ENCODE assay signal across 11 cellular contexts in genomic region chr12:132907216-132907615, GRCh38. TPM values are rescaled to one million over a fixed set of nuclear protein-coding genes. Genes with fewer than 3 reads are reported as not detected.
DNase-seq lines count a peak whose midpoint lies in the region; TF ChIP-seq lines count a peak whose summit lies in the region.
"Had no signal": no experiment of that assay in that cellular context is flagged by ENCODE, and none has a peak within 500 bp of the region (broad histone marks: within the 10 kb centered on the region; RNA-seq: fewer than 3 reads in every experiment).

No MANE protein-coding gene starts in this region.

- H3K9me3 Mint-ChIP-seq in CD4-positive, alpha-beta memory T cell, result peaks cover 0 to 18% (median 9%) of the 10 kb centered on the region in 8 donors
- peaks cover 17% of the 10 kb centered on the region for H3K9me3 Mint-ChIP-seq in neural crest cell
- peaks cover 33% of the 10 kb centered on the region for H3K9me3 Mint-ChIP-seq in T-helper 2 cell treated with Interferon-gamma antibody and Interleukin-4, amounts not matched to agents 5 μg/mL and 100 μg/mL, for 36 hours

- CTCF ChIA-PET in CD4-positive, alpha-beta memory T cell (lab: Charles Lee; ENCODE audit: partially characterized antibody), result interaction anchor here (1.3 to 4.2 kb wide), 5 partner anchors 42 to 143 kb away, joined by 4 to 45 read pairs (median 6); partner anchors contain the start of gene GOLGA3

- intact Hi-C loops in CD4-positive, alpha-beta memory T cell (cut with micrococcal nuclease), result no loop called here

- no peaks in the 10 kb centered on the region for H3K9me3 ChIP-seq in CD4-positive, alpha-beta memory T cell (ENCODE audit: control insufficient read depth in 1 of 2, low read length in 2 of 2)

- no peak for TF ChIP-seq CTCF in coronary artery (IDR thresholded peaks at IDR 0.05)
- no peak for TF ChIP-seq CTCF in neural crest cell (conservative IDR thresholded peaks at IDR 0.05)

- no peaks in the 10 kb centered on the region for H3K36me3 ChIP-seq in CD4-positive, alpha-beta memory T cell (ENCODE audit: insufficient read depth, low read length)

- no peak overlapping the region for H3K27ac ChIP-seq in CD4-positive, alpha-beta memory T cell (ENCODE audit: low read depth, low read length)
- H3K27ac ChIP-seq in coronary artery, result no peak overlapping the region

- peak overlapping the region in 6 of 7 donors; percentile 47 to 100 (median 60) for H3K27ac Mint-ChIP-seq in CD4-positive, alpha-beta memory T cell
- H3K27ac Mint-ChIP-seq in neural crest cell (ENCODE audit: unreplicated experiment), result no peak overlapping the region
- no peak overlapping the region for H3K27ac Mint-ChIP-seq in T-helper 2 cell treated with Interferon-gamma antibody and Interleukin-4, amounts not matched to agents 5 μg/mL and 100 μg/mL, for 36 hours

- peaks cover 11% of the 10 kb centered on the region for H3K4me1 ChIP-seq in CD4-positive, alpha-beta memory T cell (ENCODE audit: insufficient read depth, low read length)
- H3K4me1 ChIP-seq: Caco-2 had no signal

- H3K27me3 Mint-ChIP-seq in CD4-positive, alpha-beta memory T cell, result peaks cover 0 to 2% of the 10 kb centered on the region in 2 donors
- H3K27me3 Mint-ChIP-seq in neural crest cell (ENCODE audit: low read depth), result peaks cover 26% of the 10 kb centered on the region
- H3K27me3 Mint-ChIP-seq in T-helper 2 cell treated with Interferon-gamma antibody and Interleukin-4, amounts not matched to agents 5 μg/mL and 100 μg/mL, for 36 hours (ENCODE audit: low read depth), result peaks cover 13% of the 10 kb centered on the region

- peaks cover 5 to 8% of the 10 kb centered on the region in 2 donors for H3K36me3 Mint-ChIP-seq in CD4-positive, alpha-beta memory T cell
- H3K36me3 Mint-ChIP-seq in neural crest cell (ENCODE audit: low read depth), result peaks cover 24% of the 10 kb centered on the region
- peaks cover 10% of the 10 kb centered on the region for H3K36me3 Mint-ChIP-seq in T-helper 2 cell treated with Interferon-gamma antibody and Interleukin-4, amounts not matched to agents 5 μg/mL and 100 μg/mL, for 36 hours (ENCODE audit: low read depth)

- DNase-seq in Ammon's horn (ENCODE audit: low spot score), result peak; percentile 14
- no peak for DNase-seq in CD4-positive, alpha-beta memory T cell
- DNase-seq in coronary artery (ENCODE audit: low spot score), result no peak
- DNase-seq in neural crest cell (ENCODE audit: low read depth, low spot score), result no peak
- DNase-seq in activated effector memory CD4-positive, alpha-beta T cell treated with Interleukin-2 at 50 U/mL for 16 hours, result no peak
- no peak for DNase-seq in T-helper 2 cell treated with Interferon-gamma antibody and Interleukin-4, amounts not matched to agents 5 μg/mL and 100 μg/mL, for 36 hours (ENCODE audit: low spot score)
- no peak for DNase-seq in NCI-H774 (lab: John Stamatoyannopoulos, UW)
- DNase-seq: activated CD4-positive, alpha-beta memory T cell treated with anti-CD3 and anti-CD28 coated beads, Interleukin-2, amount 10 ng/mL, durations not matched to agents 7 days and 5 days; Caco-2; kidney; NCI-H524 had no signal

- peaks cover 3 to 28% (median 16%) of the 10 kb centered on the region in 4 donors for H3K4me1 Mint-ChIP-seq in CD4-positive, alpha-beta memory T cell
- peaks cover 5% of the 10 kb centered on the region for H3K4me1 Mint-ChIP-seq in neural crest cell
- peaks cover 4% of the 10 kb centered on the region for H3K4me1 Mint-ChIP-seq in T-helper 2 cell treated with Interferon-gamma antibody and Interleukin-4, amounts not matched to agents 5 μg/mL and 100 μg/mL, for 36 hours (ENCODE audit: low read depth)

- H3K27me3 ChIP-seq in CD4-positive, alpha-beta memory T cell (ENCODE audit: insufficient read depth, low read length), result no peaks in the 10 kb centered on the region

- POLR2A ChIA-PET in CD4-positive, alpha-beta memory T cell (lab: Charles Lee; ENCODE audit: partially characterized antibody), result no interaction called here

- H3K4me3 ChIP-seq in CD4-positive, alpha-beta memory T cell (ENCODE audit: low read length in 2 of 2), result no peak overlapping the region
- peak overlapping the region; percentile 85 for H3K4me3 ChIP-seq in coronary artery

- H3K4me3 Mint-ChIP-seq in CD4-positive, alpha-beta memory T cell, result peak overlapping the region; percentile 17 to 55 (median 48)
- peak overlapping the region; percentile 56 for H3K4me3 Mint-ChIP-seq in neural crest cell
- H3K4me3 Mint-ChIP-seq in T-helper 2 cell treated with Interferon-gamma antibody and Interleukin-4, amounts not matched to agents 5 μg/mL and 100 μg/mL, for 36 hours, result no peak overlapping the region

RNA-seq across cellular contexts. Expression of gene CHFR, which starts 19.8 kb away (rescaled TPM):
- total RNA-seq in CD4-positive, alpha-beta memory T cell, result 10 to 100 TPM; 67.6 to 79.4 TPM
- 10 to 100 TPM; 31.6 to 33.6 TPM for polyA plus RNA-seq in CD4-positive, alpha-beta memory T cell
- 39.0 and 39.9 TPM in 2 replicates for total RNA-seq in neural crest cell

RNA-seq across cellular contexts. Expression of gene ZNF605, which starts 48.9 kb away (rescaled TPM):
- total RNA-seq in CD4-positive, alpha-beta memory T cell, result 10 to 100 TPM; 16.5 to 17.2 TPM
- 1 to 10 TPM in 1 of 2 donors, under 1 TPM in 1; 0.59 to 2.1 TPM for polyA plus RNA-seq in CD4-positive, alpha-beta memory T cell
- 19.6 and 22.3 TPM in 2 replicates for total RNA-seq in neural crest cell

Comparison
In these comparisons a context has a peak if more than half of its experiments do, and no peak if none do; other contexts are left out.
1. H3K27ac Mint-ChIP-seq: peak in CD4-positive, alpha-beta memory T cell (6 of 7); none in neural crest cell (single experiment) and T-helper 2 cell treated with Interferon-gamma antibody and Interleukin-4, amounts not matched to agents 5 μg/mL and 100 μg/mL, for 36 hours (single experiment).